In the genomic region with DNA sequence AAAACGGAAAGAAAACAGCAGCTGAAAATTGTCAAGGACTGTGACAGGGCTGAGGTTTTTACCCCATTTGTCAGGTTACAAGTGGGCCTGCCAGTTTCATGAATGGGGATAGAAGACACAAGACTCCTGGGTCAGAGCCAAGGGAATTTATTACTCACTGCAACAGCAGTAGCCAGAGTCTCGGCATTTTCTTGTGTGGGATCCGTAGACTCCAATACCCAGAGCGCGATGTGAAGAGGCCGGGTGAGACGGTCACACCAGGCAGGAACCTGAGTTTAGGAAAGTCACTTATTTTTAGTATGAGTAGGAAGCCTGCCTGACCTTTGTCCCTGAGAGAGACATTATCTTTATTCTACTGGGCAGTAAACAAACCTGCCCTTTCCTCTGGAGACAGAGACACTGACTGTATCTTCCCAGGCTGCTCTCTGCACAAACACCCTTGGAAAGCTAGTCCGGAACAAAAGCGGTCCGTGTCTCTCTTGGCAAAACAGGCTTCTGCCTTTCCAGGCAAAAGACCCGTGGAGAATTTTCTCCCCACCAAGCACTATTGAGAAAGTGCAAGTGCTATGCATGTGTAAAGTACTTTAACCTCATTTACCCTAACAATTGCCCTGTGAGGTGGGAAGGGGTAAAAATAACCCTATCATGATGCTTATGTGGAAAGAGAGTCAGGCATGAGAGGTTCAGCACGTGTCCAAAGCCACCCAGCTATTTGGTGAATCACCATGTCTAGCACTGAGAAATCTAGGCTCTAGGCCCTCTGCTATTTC, we compare ENCODE assay signal across 10 cellular contexts. TPM values are rescaled to one million over a fixed set of nuclear protein-coding genes. Genes with fewer than 3 reads are reported as not detected.
A peak's percentile ranks its signal among the peaks of the same experiment; 100 is the strongest.
DNase-seq lines count a peak whose midpoint lies in the region; ATAC-seq and TF ChIP-seq lines count a peak whose summit lies in the region.
"Had no signal": no experiment of that assay in that cellular context is flagged by ENCODE, and none has a peak within 500 bp of the region (broad histone marks: within the 10 kb centered on the region; RNA-seq: fewer than 3 reads in every experiment).

No MANE protein-coding gene starts in this region.

- no TSS peak for BruUV-seq in Panc1 (replicated peaks; lab: Mats Ljungman, UMichigan)
- BruUV-seq in OCI-LY7 (replicated peaks; lab: Mats Ljungman, UMichigan): no TSS peak

- H3K27ac ChIP-seq in Panc1 (ENCODE audit: low read length): peak overlapping the region; percentile 34; the same call in 1 of the 2 replicates
- no peak overlapping the region for H3K27ac ChIP-seq in OCI-LY7 (ENCODE audit: low read depth, low read length, poor library complexity, severe bottlenecking)

- no peak overlapping the region for H3K4me2 ChIP-seq in OCI-LY7 (ENCODE audit: low read length)

- H3K4me1 Mint-ChIP-seq in activated CD8-positive, alpha-beta T cell treated with anti-CD3 and anti-CD28 coated beads for 36 hours (ENCODE audit: low read depth): peaks cover 5% of the 10 kb centered on the region

- no peaks in the 10 kb centered on the region for H3K36me3 ChIP-seq in Panc1 (ENCODE audit: control insufficient read depth, insufficient read depth, low read length)
- H3K36me3 ChIP-seq in OCI-LY7 (ENCODE audit: insufficient read depth, low read length): no peaks in the 10 kb centered on the region

- H3K4me1 ChIP-seq in Panc1 (ENCODE audit: control insufficient read depth, insufficient read depth, low read length) (peaks cover 9% of the 10 kb centered on the region; the same call in 1 of the 2 replicates), OCI-LY7 (ENCODE audit: insufficient read depth, low read length, poor library complexity, severe bottlenecking) (no peaks in the 10 kb centered on the region)

- no peak overlapping the region for H2AFZ ChIP-seq in OCI-LY7 (ENCODE audit: low read length)

- H3K4me3 ChIP-seq in Panc1 (ENCODE audit: low read depth in 2 of 2, low read length in 2 of 2) (no peak overlapping the region), fibroblast of pulmonary artery (replicated peaks; ENCODE audit: low read depth, low read length) (no peak overlapping the region), OCI-LY7 (ENCODE audit: low read depth, low read length, poor library complexity, severe bottlenecking) (no peak overlapping the region)

- H3K9me3 ChIP-seq in Panc1 (ENCODE audit: control insufficient read depth, insufficient read depth, low read depth, low read length): no peaks in the 10 kb centered on the region
- H3K9me3 ChIP-seq in OCI-LY7 (ENCODE audit: low read length): no peaks in the 10 kb centered on the region

- no peak for ATAC-seq in Panc1
- ATAC-seq in activated CD8-positive, alpha-beta T cell treated with anti-CD3 and anti-CD28 coated beads for 36 hours: no peak
- ATAC-seq: T-cell had no signal

- no peaks in the 10 kb centered on the region for H3K79me2 ChIP-seq in OCI-LY7 (ENCODE audit: insufficient read depth, low read depth, low read length)

- H3K27me3 Mint-ChIP-seq in activated CD8-positive, alpha-beta T cell treated with anti-CD3 and anti-CD28 coated beads for 36 hours: peaks cover 47% of the 10 kb centered on the region

- no peaks in the 10 kb centered on the region for H4K20me1 ChIP-seq in OCI-LY7 (ENCODE audit: insufficient read depth, low read length)

- peak; percentile 7 for DNase-seq in ACHN
- DNase-seq in Panc1 (ENCODE audit: low read depth, low spot score): peak; percentile 4
- peak; percentile 96 for DNase-seq in fibroblast of pulmonary artery (ENCODE audit: low read depth)
- DNase-seq in non-pigmented ciliary epithelial cell (ENCODE audit: low read depth): peak; percentile 78
- no peak for DNase-seq in OCI-LY7 (ENCODE audit: low spot score)
- DNase-seq in activated CD8-positive, alpha-beta T cell treated with anti-CD3 and anti-CD28 coated beads for 36 hours: no peak
- no peak for DNase-seq in AML-193 (lab: John Stamatoyannopoulos, UW)
- DNase-seq in retina: no peak
- DNase-seq: T-cell had no signal

- H3K27ac Mint-ChIP-seq in activated CD8-positive, alpha-beta T cell treated with anti-CD3 and anti-CD28 coated beads for 36 hours: no peak overlapping the region
- H3K27ac Mint-ChIP-seq: activated naive CD8-positive, alpha-beta T cell; T-cell had no signal

- H3K9me3 Mint-ChIP-seq in activated CD8-positive, alpha-beta T cell treated with anti-CD3 and anti-CD28 coated beads for 36 hours: no peaks in the 10 kb centered on the region
- H3K9me3 Mint-ChIP-seq: T-cell had no signal

- CTCF ChIA-PET in Panc1 (lab: Charles Lee) (interaction anchor here (0.7 kb wide), 1 partner anchor 240 kb away, joined by 7 read pairs; no protein-coding TSS in a partner anchor), OCI-LY7 (lab: Charles Lee; ENCODE audit: unreplicated experiment) (no interaction called here)
- CTCF ChIA-PET in activated CD8-positive, alpha-beta T cell treated with anti-CD3 and anti-CD28 coated beads for 36 hours (lab: Charles Lee): interaction anchor here (0.7 to 2.2 kb wide), 5 partner anchors 40 to 241 kb away, joined by 3 to 9 read pairs (median 3); no protein-coding TSS in a partner anchor

- H3K9me2 ChIP-seq in OCI-LY7 (ENCODE audit: insufficient read depth, low read length): no peaks in the 10 kb centered on the region

- in situ Hi-C loops in ACHN (cut with HindIII; ENCODE audit: low pct_ligation_motif_present, low pct_unique_long_range_greater_than_20kb, low sequenced_read_pairs) (no loop called here), Panc1 (cut with HindIII; ENCODE audit: low pct_unique_long_range_greater_than_20kb, low sequenced_read_pairs) (no loop called here)

- no peak overlapping the region for H3K4me3 Mint-ChIP-seq in activated CD8-positive, alpha-beta T cell treated with anti-CD3 and anti-CD28 coated beads for 36 hours
- H3K4me3 Mint-ChIP-seq: activated naive CD8-positive, alpha-beta T cell; T-cell had no signal

- intact Hi-C loops in Panc1 (cut with micrococcal nuclease; ENCODE audit: unreplicated experiment): loop anchor here (5.0 kb wide), 1 partner anchor 269 kb away; no protein-coding TSS in a partner anchor
- intact Hi-C loops in OCI-LY7 (cut with micrococcal nuclease; ENCODE audit: unreplicated experiment): no loop called here
- intact Hi-C loops in activated CD8-positive, alpha-beta T cell treated with anti-CD3 and anti-CD28 coated beads for 36 hours (cut with micrococcal nuclease): no loop called here

- H3K36me3 Mint-ChIP-seq in activated CD8-positive, alpha-beta T cell treated with anti-CD3 and anti-CD28 coated beads for 36 hours (ENCODE audit: low read depth): no peaks in the 10 kb centered on the region
- H3K36me3 Mint-ChIP-seq: activated naive CD8-positive, alpha-beta T cell; T-cell had no signal

- POLR2A ChIA-PET in Panc1 (lab: Charles Lee): no interaction called here
- POLR2A ChIA-PET in OCI-LY7 (lab: Charles Lee): interaction anchor here (0.6 kb wide), 1 partner anchor 62 kb away, joined by 4 read pairs; no protein-coding TSS in a partner anchor
- POLR2A ChIA-PET in activated CD8-positive, alpha-beta T cell treated with anti-CD3 and anti-CD28 coated beads for 36 hours (lab: Charles Lee): no interaction called here

- no peaks in the 10 kb centered on the region for H3K27me3 ChIP-seq in Panc1 (ENCODE audit: control insufficient read depth, insufficient read depth, low read length)

- TF ChIP-seq CTCF in Panc1 (IDR thresholded peaks at IDR 0.05) (no peak), fibroblast of pulmonary artery (IDR thresholded peaks at IDR 0.05; ENCODE audit: low read length, missing control alignments) (no peak), OCI-LY7 (conservative IDR thresholded peaks at IDR 0.05; ENCODE audit: low read length) (no peak)
- TF ChIP-seq CTCF in activated CD8-positive, alpha-beta T cell treated with anti-CD3 and anti-CD28 coated beads for 36 hours (IDR thresholded peaks at IDR 0.05): no peak

RNA-seq across cellular contexts. Expression of a gene that starts 58.4 kb away (rescaled TPM):
- total RNA-seq in Panc1 (2021; ENCODE audit: unreplicated experiment) (40.7 TPM), OCI-LY7 (2022) (0.04 TPM in 1 of 2 replicates, not detected in the other)
- 14.6 TPM for polyA plus RNA-seq in Panc1 (2012; ENCODE audit: insufficient read length)
- not detected in 2 replicates for total RNA-seq in OCI-LY7 (2014; rRNA removed; shearing (Covaris generic))
- total RNA-seq in activated CD8-positive, alpha-beta T cell treated with anti-CD3 and anti-CD28 coated beads for 36 hours: not detected

Comparison
In these comparisons a context has a peak if more than half of its experiments do, and no peak if none do; other contexts are left out.
1. DNase-seq: peak in ACHN (single experiment), Panc1 (single experiment), fibroblast of pulmonary artery (single experiment) and non-pigmented ciliary epithelial cell (single experiment); none in OCI-LY7 (single experiment), activated CD8-positive, alpha-beta T cell treated with anti-CD3 and anti-CD28 coated beads for 36 hours (single experiment), AML-193 (0 of 2) and retina (single experiment).
2. RNA of a gene that starts 58.4 kb away (total RNA-seq): 40.7 TPM in Panc1 (single experiment); 0.04 TPM in OCI-LY7 and not detected in activated CD8-positive, alpha-beta T cell treated with anti-CD3 and anti-CD28 coated beads for 36 hours; every median in the first group is over 10 times any median in the second.